In the genomic region with DNA sequence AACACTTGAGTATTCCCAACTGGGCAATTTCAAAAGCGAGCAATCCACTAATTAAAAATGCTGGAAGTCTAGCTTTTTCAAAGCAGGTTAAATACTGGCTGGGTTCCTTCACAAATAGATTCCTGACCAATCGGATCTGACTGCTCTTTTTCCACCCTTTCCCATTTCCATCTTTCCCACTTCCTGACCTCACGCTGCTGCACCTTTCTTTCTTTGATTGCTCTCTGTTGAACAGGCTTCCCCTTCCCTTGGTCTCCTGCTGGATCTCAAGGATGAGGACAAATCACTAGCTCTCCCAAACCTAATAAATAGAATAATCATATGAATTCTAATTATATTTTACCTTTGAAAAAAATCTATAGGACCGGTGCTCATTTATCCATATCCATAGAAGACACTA, we compare ENCODE assay signal across 23 cellular contexts.
"Had no signal": no experiment of that assay in that cellular context is flagged by ENCODE, and none has a peak within 500 bp of the region (broad histone marks: within the 10 kb centered on the region; RNA-seq: fewer than 3 reads in every experiment).

No MANE protein-coding gene starts in this region.

- ATAC-seq: gastroesophageal sphincter; left lobe of liver; lower lobe of right lung; naive thymus-derived CD4-positive, alpha-beta T cell had no signal

- H3K4me3 Mint-ChIP-seq: activated naive CD8-positive, alpha-beta T cell treated with anti-CD3 and anti-CD28 coated beads, Interleukin-2, amount 10 ng/mL, durations not matched to agents 7 days and 5 days; immature natural killer cell; naive thymus-derived CD4-positive, alpha-beta T cell had no signal

- H3K27me3 ChIP-seq: esophagus squamous epithelium, gastroesophageal sphincter, thyroid gland had no signal

- H3K27ac Mint-ChIP-seq: activated naive CD8-positive, alpha-beta T cell treated with anti-CD3 and anti-CD28 coated beads, Interleukin-2, amount 10 ng/mL, durations not matched to agents 7 days and 5 days; immature natural killer cell; naive thymus-derived CD4-positive, alpha-beta T cell had no signal

- H3K4me1 Mint-ChIP-seq: activated naive CD8-positive, alpha-beta T cell treated with anti-CD3 and anti-CD28 coated beads, Interleukin-2, amount 10 ng/mL, durations not matched to agents 7 days and 5 days; naive thymus-derived CD4-positive, alpha-beta T cell had no signal

- H3K9me3 ChIP-seq: esophagus squamous epithelium, gastroesophageal sphincter, lower lobe of right lung, prostate gland, thyroid gland had no signal

- H3K36me3 Mint-ChIP-seq: activated naive CD8-positive, alpha-beta T cell treated with anti-CD3 and anti-CD28 coated beads, Interleukin-2, amount 10 ng/mL, durations not matched to agents 7 days and 5 days; naive thymus-derived CD4-positive, alpha-beta T cell had no signal

- DNase-seq: activated CD4-positive, alpha-beta T cell treated with anti-CD3 and anti-CD28 coated beads for 4 hours; activated CD4-positive, alpha-beta T cell treated with anti-CD3 and anti-CD28 coated beads, Interleukin-2, amount 50 U/mL, for 48 hours; activated CD4-positive, CD25-positive, alpha-beta regulatory T cell; activated CD8-positive, alpha-beta memory T cell treated with anti-CD3 and anti-CD28 coated beads, Interleukin-2, amount 50 U/mL, for 48 hours; activated naive CD4-positive, alpha-beta T cell treated with Interleukin-2 at 50 U/mL for 16 hours; activated naive CD8-positive, alpha-beta T cell treated with anti-CD3 and anti-CD28 coated beads, Interleukin-2, amount 10 ng/mL, durations not matched to agents 7 days and 5 days; activated T-cell treated with anti-CD3 and anti-CD28 coated beads, Interleukin-2, amount 50 U/mL, for 48 hours; amniotic stem cell; cerebellar nuclear complex; esophagus squamous epithelium; head of caudate nucleus; hypothalamus; immature natural killer cell; lower lobe of right lung; naive thymus-derived CD4-positive, alpha-beta T cell; stimulated activated CD4-positive, alpha-beta T cell treated with anti-CD3 and anti-CD28 coated beads, Interleukin-4, amount 100 ng/mL, for 1 hour; stimulated activated naive CD4-positive, alpha-beta T cell treated with Interleukin-2 at 50 U/mL for 16 hours; T1000; thyroid gland had no signal

- H3K36me3 ChIP-seq: esophagus squamous epithelium, gastroesophageal sphincter, lower lobe of right lung, prostate gland, thyroid gland had no signal

- H3K27ac ChIP-seq: coronary artery, esophagus squamous epithelium, gastroesophageal sphincter, lower lobe of right lung, prostate gland, thyroid gland had no signal

- H3K4me1 ChIP-seq: esophagus squamous epithelium, prostate gland, thyroid gland had no signal

- H3K4me3 ChIP-seq: coronary artery, esophagus squamous epithelium, gastroesophageal sphincter, lower lobe of right lung, prostate gland, thyroid gland had no signal

- H3K9me3 Mint-ChIP-seq: activated naive CD8-positive, alpha-beta T cell treated with anti-CD3 and anti-CD28 coated beads, Interleukin-2, amount 10 ng/mL, durations not matched to agents 7 days and 5 days; immature natural killer cell; naive thymus-derived CD4-positive, alpha-beta T cell had no signal
